ENCODE assay signal across 23 cellular contexts in the genomic region with DNA sequence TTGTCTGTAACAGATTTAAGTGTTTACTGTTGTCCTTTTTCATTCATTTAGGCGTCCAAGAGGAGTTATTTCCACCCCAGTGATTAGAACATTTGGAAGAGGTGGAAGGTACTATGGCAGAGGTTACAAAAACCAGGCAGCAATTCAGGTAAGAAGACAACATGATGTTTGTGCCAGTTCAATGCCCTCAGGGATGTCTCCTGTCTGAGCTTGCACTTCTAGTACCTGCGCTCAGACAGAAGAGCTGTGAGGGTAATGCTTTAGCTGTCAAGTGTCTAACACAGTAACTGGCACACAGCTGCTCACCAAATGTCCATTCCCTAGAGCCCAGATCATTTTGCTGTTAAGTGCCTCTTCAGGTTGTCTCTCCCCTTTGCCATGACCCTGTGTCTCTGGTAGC.
"Had no signal": no experiment of that assay in that cellular context is flagged by ENCODE, and none has a peak within 500 bp of the region (broad histone marks: within the 10 kb centered on the region; RNA-seq: fewer than 3 reads in every experiment).

No MANE protein-coding gene starts in this region.

- H3K27me3 ChIP-seq: cardiac muscle cell had no signal

- H3K4me3 ChIP-seq: cardiac muscle cell had no signal

- DNase-seq: activated CD4-positive, alpha-beta T cell treated with anti-CD3 and anti-CD28 coated beads for 48 hours; activated CD4-positive, alpha-beta T cell treated with anti-CD3 and anti-CD28 coated beads, Interleukin-2, amount 50 U/mL, for 4 hours; activated CD4-positive, CD25-positive, alpha-beta regulatory T cell treated with anti-CD3 and anti-CD28 coated beads, Interleukin-2, amount 50 U/mL, for 72 hours; activated CD8-positive, alpha-beta memory T cell treated with anti-CD3 and anti-CD28 coated beads, Interleukin-2, amount 10 ng/mL, durations not matched to agents 7 days and 5 days; activated CD8-positive, alpha-beta T cell treated with anti-CD3 and anti-CD28 coated beads, Interleukin-2, amount 10 ng/mL, durations not matched to agents 7 days and 5 days; activated effector memory CD4-positive, alpha-beta T cell treated with anti-CD3 and anti-CD28 coated beads, Interleukin-2, amount 50 U/mL, for 16 hours; activated naive CD4-positive, alpha-beta T cell treated with Interleukin-2 at 50 U/mL for 16 hours; activated naive CD8-positive, alpha-beta T cell treated with anti-CD3 and anti-CD28 coated beads, Interleukin-2, amount 50 U/mL, for 24 hours; activated T-cell treated with anti-CD3 and anti-CD28 coated beads, Interleukin-2, amount 50 U/mL, for 4 hours; amniotic stem cell; MM.1S; NCI-H1105; NCI-H146; NCI-H1930; NCI-H226; NCI-H526; NCI-H82; PC-3; SHP77 treated with DMSO at 0.1 percent for 48 hours; T-helper 1 cell had no signal

- H3K27ac ChIP-seq: cardiac muscle cell had no signal

- ATAC-seq: activated CD8-positive, alpha-beta memory T cell treated with anti-CD3 and anti-CD28 coated beads, Interleukin-2, amount 10 ng/mL, durations not matched to agents 7 days and 5 days; activated CD8-positive, alpha-beta T cell treated with anti-CD3 and anti-CD28 coated beads, Interleukin-2, amount 10 ng/mL, durations not matched to agents 7 days and 5 days; activated naive CD4-positive, alpha-beta T cell treated with anti-CD3 and anti-CD28 coated beads, Interleukin-2, amount 50 U/mL, for 72 hours; activated naive CD8-positive, alpha-beta T cell treated with anti-CD3 and anti-CD28 coated beads, Interleukin-2, amount 50 U/mL, for 24 hours; activated T-cell treated with anti-CD3 and anti-CD28 coated beads, Interleukin-2, amount 50 U/mL, for 4 hours; PC-3; WTC11 had no signal
